ENCODE assay signal across 1 cellular context in the genomic region with DNA sequence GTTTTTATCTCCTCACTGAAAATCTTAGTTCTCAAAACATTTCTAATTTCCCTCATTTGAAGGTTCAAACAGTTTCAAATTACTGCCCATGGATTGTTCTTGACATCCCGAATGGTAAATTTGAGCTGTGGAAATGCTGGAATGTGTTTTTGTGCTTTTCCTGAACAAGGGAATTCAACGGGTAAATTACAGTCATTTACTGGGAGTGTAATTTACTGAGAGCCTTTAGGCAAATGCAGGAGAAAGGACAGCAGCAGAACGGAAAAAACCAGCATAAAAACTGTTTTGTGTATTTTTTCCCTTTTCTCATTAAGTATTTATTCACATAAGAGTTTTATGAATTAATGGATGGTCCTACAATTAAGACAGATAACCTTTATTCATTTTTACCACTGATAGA.
TF ChIP-seq lines count a peak whose summit lies in the region.

No MANE protein-coding gene starts in this region.

TF ChIP-seq in GM23338, 12 proteins besides CTCF, POLR2A, EP300 and RAD21 (continued from another document):
- TF ChIP-seq, protein P1, sequence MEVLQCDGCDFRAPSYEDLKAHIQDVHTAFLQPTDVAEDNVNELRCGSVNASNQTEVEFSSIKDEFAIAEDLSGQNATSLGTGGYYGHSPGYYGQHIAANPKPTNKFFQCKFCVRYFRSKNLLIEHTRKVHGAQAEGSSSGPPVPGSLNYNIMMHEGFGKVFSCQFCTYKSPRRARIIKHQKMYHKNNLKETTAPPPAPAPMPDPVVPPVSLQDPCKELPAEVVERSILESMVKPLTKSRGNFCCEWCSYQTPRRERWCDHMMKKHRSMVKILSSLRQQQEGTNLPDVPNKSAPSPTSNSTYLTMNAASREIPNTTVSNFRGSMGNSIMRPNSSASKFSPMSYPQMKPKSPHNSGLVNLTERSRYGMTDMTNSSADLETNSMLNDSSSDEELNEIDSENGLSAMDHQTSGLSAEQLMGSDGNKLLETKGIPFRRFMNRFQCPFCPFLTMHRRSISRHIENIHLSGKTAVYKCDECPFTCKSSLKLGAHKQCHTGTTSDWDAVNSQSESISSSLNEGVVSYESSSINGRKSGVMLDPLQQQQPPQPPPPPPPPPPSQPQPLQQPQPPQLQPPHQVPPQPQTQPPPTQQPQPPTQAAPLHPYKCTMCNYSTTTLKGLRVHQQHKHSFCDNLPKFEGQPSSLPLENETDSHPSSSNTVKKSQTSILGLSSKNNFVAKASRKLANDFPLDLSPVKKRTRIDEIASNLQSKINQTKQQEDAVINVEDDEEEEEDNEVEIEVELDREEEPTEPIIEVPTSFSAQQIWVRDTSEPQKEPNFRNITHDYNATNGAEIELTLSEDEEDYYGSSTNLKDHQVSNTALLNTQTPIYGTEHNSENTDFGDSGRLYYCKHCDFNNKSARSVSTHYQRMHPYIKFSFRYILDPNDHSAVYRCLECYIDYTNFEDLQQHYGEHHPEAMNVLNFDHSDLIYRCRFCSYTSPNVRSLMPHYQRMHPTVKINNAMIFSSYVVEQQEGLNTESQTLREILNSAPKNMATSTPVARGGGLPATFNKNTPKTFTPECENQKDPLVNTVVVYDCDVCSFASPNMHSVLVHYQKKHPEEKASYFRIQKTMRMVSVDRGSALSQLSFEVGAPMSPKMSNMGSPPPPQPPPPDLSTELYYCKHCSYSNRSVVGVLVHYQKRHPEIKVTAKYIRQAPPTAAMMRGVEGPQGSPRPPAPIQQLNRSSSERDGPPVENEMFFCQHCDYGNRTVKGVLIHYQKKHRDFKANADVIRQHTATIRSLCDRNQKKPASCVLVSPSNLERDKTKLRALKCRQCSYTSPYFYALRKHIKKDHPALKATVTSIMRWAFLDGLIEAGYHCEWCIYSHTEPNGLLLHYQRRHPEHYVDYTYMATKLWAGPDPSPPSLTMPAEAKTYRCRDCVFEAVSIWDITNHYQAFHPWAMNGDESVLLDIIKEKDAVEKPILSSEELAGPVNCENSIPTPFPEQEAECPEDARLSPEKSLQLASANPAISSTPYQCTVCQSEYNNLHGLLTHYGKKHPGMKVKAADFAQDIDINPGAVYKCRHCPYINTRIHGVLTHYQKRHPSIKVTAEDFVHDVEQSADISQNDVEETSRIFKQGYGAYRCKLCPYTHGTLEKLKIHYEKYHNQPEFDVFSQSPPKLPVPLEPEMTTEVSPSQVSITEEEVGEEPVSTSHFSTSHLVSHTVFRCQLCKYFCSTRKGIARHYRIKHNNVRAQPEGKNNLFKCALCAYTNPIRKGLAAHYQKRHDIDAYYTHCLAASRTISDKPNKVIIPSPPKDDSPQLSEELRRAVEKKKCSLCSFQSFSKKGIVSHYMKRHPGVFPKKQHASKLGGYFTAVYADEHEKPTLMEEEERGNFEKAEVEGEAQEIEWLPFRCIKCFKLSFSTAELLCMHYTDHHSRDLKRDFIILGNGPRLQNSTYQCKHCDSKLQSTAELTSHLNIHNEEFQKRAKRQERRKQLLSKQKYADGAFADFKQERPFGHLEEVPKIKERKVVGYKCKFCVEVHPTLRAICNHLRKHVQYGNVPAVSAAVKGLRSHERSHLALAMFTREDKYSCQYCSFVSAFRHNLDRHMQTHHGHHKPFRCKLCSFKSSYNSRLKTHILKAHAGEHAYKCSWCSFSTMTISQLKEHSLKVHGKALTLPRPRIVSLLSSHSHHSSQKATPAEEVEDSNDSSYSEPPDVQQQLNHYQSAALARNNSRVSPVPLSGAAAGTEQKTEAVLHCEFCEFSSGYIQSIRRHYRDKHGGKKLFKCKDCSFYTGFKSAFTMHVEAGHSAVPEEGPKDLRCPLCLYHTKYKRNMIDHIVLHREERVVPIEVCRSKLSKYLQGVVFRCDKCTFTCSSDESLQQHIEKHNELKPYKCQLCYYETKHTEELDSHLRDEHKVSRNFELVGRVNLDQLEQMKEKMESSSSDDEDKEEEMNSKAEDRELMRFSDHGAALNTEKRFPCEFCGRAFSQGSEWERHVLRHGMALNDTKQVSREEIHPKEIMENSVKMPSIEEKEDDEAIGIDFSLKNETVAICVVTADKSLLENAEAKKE (CRISPR knock-in tag; IDR thresholded peaks at IDR 0.05): no peak
- TF ChIP-seq, protein P2, sequence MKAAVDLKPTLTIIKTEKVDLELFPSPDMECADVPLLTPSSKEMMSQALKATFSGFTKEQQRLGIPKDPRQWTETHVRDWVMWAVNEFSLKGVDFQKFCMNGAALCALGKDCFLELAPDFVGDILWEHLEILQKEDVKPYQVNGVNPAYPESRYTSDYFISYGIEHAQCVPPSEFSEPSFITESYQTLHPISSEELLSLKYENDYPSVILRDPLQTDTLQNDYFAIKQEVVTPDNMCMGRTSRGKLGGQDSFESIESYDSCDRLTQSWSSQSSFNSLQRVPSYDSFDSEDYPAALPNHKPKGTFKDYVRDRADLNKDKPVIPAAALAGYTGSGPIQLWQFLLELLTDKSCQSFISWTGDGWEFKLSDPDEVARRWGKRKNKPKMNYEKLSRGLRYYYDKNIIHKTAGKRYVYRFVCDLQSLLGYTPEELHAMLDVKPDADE (IDR thresholded peaks at IDR 0.05): no peak
- TF ChIP-seq JUNB (IDR thresholded peaks at IDR 0.05; ENCODE audit: unreplicated experiment) (no peak), POLR2AphosphoS5 (IDR thresholded peaks at IDR 0.05; ENCODE audit: low read depth) (no peak), NANOG (IDR thresholded peaks at IDR 0.05; ENCODE audit: borderline replicate concordance) (no peak), CREB1 (CRISPR knock-in tag; IDR thresholded peaks at IDR 0.05; ENCODE audit: low read depth) (no peak)
TF ChIP-seq in GM23338: peak in this region for 0.
